ENCODE assay signal across 18 cellular contexts in genomic region chr3:188267790-188268333, GRCh38.
DNase-seq lines count a peak whose midpoint lies in the region; ATAC-seq and TF ChIP-seq lines count a peak whose summit lies in the region.
"Had no signal": no experiment of that assay in that cellular context is flagged by ENCODE, and none has a peak within 500 bp of the region (broad histone marks: within the 10 kb centered on the region; RNA-seq: fewer than 3 reads in every experiment).

No MANE protein-coding gene starts in this region.

- H3K27ac ChIP-seq in HUES6 (ENCODE audit: low read depth, low read length) (0 out of 2 replicates have a peak overlapping the region, but pooled peaks have one; percentile 25), coronary artery (peak overlapping the region; percentile 88 to 98), mucosa of rectum (ENCODE audit: low read depth in 2 of 2, low read length in 2 of 2) (peak overlapping the region; percentile 71 to 75), tibial artery (peak overlapping the region; percentile 90 to 96)
- H3K27ac ChIP-seq: epithelial cell of prostate, SK-N-MC had no signal

- H3K36me3 ChIP-seq in HUES6 (ENCODE audit: control insufficient read depth, insufficient read depth, low read length) = no peaks in the 10 kb centered on the region
- H3K36me3 ChIP-seq in mucosa of rectum (ENCODE audit: control insufficient read depth in 2 of 2, insufficient read depth in 2 of 2, low read length in 2 of 2) = no peaks in the 10 kb centered on the region
- H3K36me3 ChIP-seq in tibial artery = no peaks in the 10 kb centered on the region
- H3K36me3 ChIP-seq: ovary had no signal

- intact Hi-C loops in tibial artery (cut with DNase I; ENCODE audit: low total_unique reads) = loop anchor here (5.0 kb wide), 2 partner anchors 96 to 116 kb away; partner anchors contain the start of gene LPP

- H3K4me3 ChIP-seq in HUES6 (ENCODE audit: low read depth, low read length) (no peak overlapping the region), coronary artery (no peak overlapping the region), mucosa of rectum (ENCODE audit: low read length in 2 of 2) (no peak overlapping the region), tibial artery (no peak overlapping the region)
- H3K4me3 ChIP-seq: ovary, SK-N-MC had no signal

- H3K9ac ChIP-seq in HUES6 (ENCODE audit: low read length) (no peak overlapping the region), mucosa of rectum (ENCODE audit: low read depth in 1 of 2, low read length in 2 of 2) (no peak overlapping the region)

- DNase-seq in coronary artery (ENCODE audit: low spot score) (no peak), tibial artery (no peak), SIG-M5 treated with dmso at 0.1 percent for 504 hours (lab: John Stamatoyannopoulos, UW; ENCODE audit: unreplicated experiment) (no peak), AG08396 (ENCODE audit: low spot score) (no peak)
- DNase-seq in activated naive CD4-positive, alpha-beta T cell (lab: John Stamatoyannopoulos, UW) = no peak
- DNase-seq: activated naive CD4-positive, alpha-beta T cell treated with anti-CD3 and anti-CD28 coated beads, Interleukin-2, amount 10 ng/mL, durations not matched to agents 7 days and 5 days; central memory CD4-positive, alpha-beta T cell; H7; NCI-H1092; NCI-H2171 treated with DMSO at 0.1 percent for 48 hours; NK-92 treated with Interleukin-12 subunit alpha and Interleukin-12 subunit beta, amount 100 ng/mL, for 24 hours; stimulated activated CD4-positive, alpha-beta T cell treated with anti-CD3 and anti-CD28 coated beads, Interleukin-1b, Interleukin-23, amount 100 ng/mL, for 48 hours had no signal

- H3K9me3 ChIP-seq in HUES6 (ENCODE audit: control insufficient read depth, insufficient read depth, low read depth, low read length) (no peaks in the 10 kb centered on the region), mucosa of rectum (ENCODE audit: control insufficient read depth in 2 of 2, low read length in 2 of 2) (no peaks in the 10 kb centered on the region), tibial artery (no peaks in the 10 kb centered on the region)
- H3K9me3 ChIP-seq: ovary had no signal

- no peak for ATAC-seq in HG02759 (IDR thresholded peaks at IDR 0.05; ENCODE audit: unreplicated experiment)

- H3K27me3 ChIP-seq in HUES6 (ENCODE audit: control insufficient read depth, insufficient read depth, low read length) (no peaks in the 10 kb centered on the region), mucosa of rectum (ENCODE audit: control insufficient read depth in 2 of 2, insufficient read depth in 2 of 2, low read length in 2 of 2) (no peaks in the 10 kb centered on the region), tibial artery (no peaks in the 10 kb centered on the region)
- H3K27me3 ChIP-seq: ovary had no signal

- peaks cover 70% of the 10 kb centered on the region for H3K4me1 ChIP-seq in HUES6 (ENCODE audit: control insufficient read depth, insufficient read depth, low read length)
- H3K4me1 ChIP-seq in mucosa of rectum (ENCODE audit: control insufficient read depth in 2 of 2, insufficient read depth in 2 of 2, low read length in 2 of 2) = peaks cover 31 to 63% of the 10 kb centered on the region in 2 donors
- H3K4me1 ChIP-seq in tibial artery = peaks cover 0 to 98% (median 91%) of the 10 kb centered on the region in 4 donors

- no peak for TF ChIP-seq CTCF in coronary artery (IDR thresholded peaks at IDR 0.05)
- TF ChIP-seq CTCF in tibial artery (IDR thresholded peaks at IDR 0.05) = no peak

Comparison
In these comparisons a context has a peak if more than half of its experiments do, and no peak if none do; other contexts are left out.
1. H3K27ac ChIP-seq: peak in every context shown above with its lines; median percentile 93 in coronary artery; 93 in tibial artery; 73 in mucosa of rectum; 25 in HUES6.